Comparison of ENCODE assay signal across 20 cellular contexts in genomic region chr5:171810217-171810616, GRCh38. TPM values are rescaled to one million over a fixed set of nuclear protein-coding genes. Genes with fewer than 3 reads are reported as not detected.
"Had no signal": no experiment of that assay in that cellular context is flagged by ENCODE, and none has a peak within 500 bp of the region (broad histone marks: within the 10 kb centered on the region; RNA-seq: fewer than 3 reads in every experiment).

No MANE protein-coding gene starts in this region.

- H3K4me3 ChIP-seq: body of pancreas, heart right ventricle, psoas muscle, right lobe of liver, stomach had no signal

- H3K4me1 ChIP-seq: body of pancreas, heart right ventricle, psoas muscle, right lobe of liver had no signal

- ATAC-seq: activated CD4-positive, CD25-positive, alpha-beta regulatory T cell treated with anti-CD3 and anti-CD28 coated beads, Interleukin-2, amount 50 U/mL, for 24 hours; body of pancreas; psoas muscle; right lobe of liver had no signal

- H3K36me3 ChIP-seq: heart right ventricle, right lobe of liver, stomach had no signal

- H3K27ac ChIP-seq: body of pancreas, heart right ventricle, psoas muscle, right lobe of liver, stomach had no signal

- H3K9me3 ChIP-seq: right lobe of liver had no signal

- DNase-seq: activated CD4-positive, alpha-beta T cell treated with anti-CD3 and anti-CD28 coated beads, Interleukin-2, amount 50 U/mL, for 1 hour; activated CD8-positive, alpha-beta memory T cell treated with anti-CD3 and anti-CD28 coated beads for 24 hours; activated gamma-delta T cell treated with Interleukin-2 at 50 U/mL for 16 hours; activated naive CD8-positive, alpha-beta T cell treated with anti-CD3 and anti-CD28 coated beads for 36 hours; amygdala; body of pancreas; cortex of kidney; effector CD8-positive, alpha-beta T cell; foreskin melanocyte; heart right ventricle; midbrain; psoas muscle; right lobe of liver; stimulated activated CD4-positive, alpha-beta T cell treated with anti-CD3 and anti-CD28 coated beads, Interleukin-1b, Interleukin-23, amount 100 ng/mL, for 48 hours; stomach had no signal

- H3K27me3 ChIP-seq: right lobe of liver had no signal

RNA-seq across cellular contexts. Expression of gene SMIM23, which starts 24.6 kb away (rescaled TPM):
- total RNA-seq: activated naive CD8-positive, alpha-beta T cell treated with anti-CD3 and anti-CD28 coated beads for 36 hours; body of pancreas; heart right ventricle; lung microvascular endothelial cell; myocyte; omental fat pad; psoas muscle; right lobe of liver; stomach; urinary bladder had no signal
